18 cellular contexts compared by ENCODE assay signal in genomic region chr2:27566628-27567027, GRCh38. TPM values are rescaled to one million over a fixed set of nuclear protein-coding genes. Genes with fewer than 3 reads are reported as not detected.
DNase-seq lines count a peak whose midpoint lies in the region; ATAC-seq and TF ChIP-seq lines count a peak whose summit lies in the region.
"Had no signal": no experiment of that assay in that cellular context is flagged by ENCODE, and none has a peak within 500 bp of the region (broad histone marks: within the 10 kb centered on the region; RNA-seq: fewer than 3 reads in every experiment).

No MANE protein-coding gene starts in this region.

- no peak for TF ChIP-seq CTCF in endothelial cell (IDR thresholded peaks at IDR 0.05; ENCODE audit: unreplicated experiment)
- no peak for TF ChIP-seq CTCF in left lung (IDR thresholded peaks at IDR 0.05)
- no peak for TF ChIP-seq CTCF in ovary (IDR thresholded peaks at IDR 0.05)

- DNase-seq in AG20443 (ENCODE audit: low spot score), result peak; percentile 51
- peak; percentile 50 for DNase-seq in NCI-H226
- DNase-seq in endothelial cell (ENCODE audit: low spot score), result no peak
- DNase-seq in kidney tubule cell (ENCODE audit: low spot score), result peak; percentile 92
- DNase-seq in NCI-H2227 (lab: John Stamatoyannopoulos, UW; ENCODE audit: unreplicated experiment), result no peak
- no peak for DNase-seq in left lung
- DNase-seq in SJCRH30, result no peak
- DNase-seq in ovary, result no peak
- DNase-seq: activated CD4-positive, alpha-beta T cell treated with anti-CD3 and anti-CD28 coated beads for 4 hours; activated naive CD8-positive, alpha-beta T cell treated with anti-CD3 and anti-CD28 coated beads, Interleukin-2, amount 50 U/mL, for 24 hours; activated T-cell treated with anti-CD3 and anti-CD28 coated beads, Interleukin-2, amount 50 U/mL, for 4 hours; AML-193; colonic mucosa; MG63; midbrain; NCI-H2029 treated with DMSO at 0.1 percent for 48 hours; NCI-H526 treated with DMSO at 0.1 percent for 48 hours; T-helper 2 cell had no signal

- H3K4me3 Mint-ChIP-seq in endothelial cell (ENCODE audit: unreplicated experiment), result no peak overlapping the region
- H3K4me3 Mint-ChIP-seq: activated naive CD8-positive, alpha-beta T cell treated with anti-CD3 and anti-CD28 coated beads, Interleukin-2, amount 50 U/mL, for 24 hours; activated T-cell treated with anti-CD3 and anti-CD28 coated beads, Interleukin-2, amount 50 U/mL, for 4 hours had no signal

- TF ChIP-seq EP300 in ovary (IDR thresholded peaks at IDR 0.05), result no peak

- peaks cover 18% of the 10 kb centered on the region for H3K4me1 Mint-ChIP-seq in endothelial cell (ENCODE audit: unreplicated experiment)
- H3K4me1 Mint-ChIP-seq: activated naive CD8-positive, alpha-beta T cell treated with anti-CD3 and anti-CD28 coated beads, Interleukin-2, amount 50 U/mL, for 24 hours had no signal

- H3K9me3 ChIP-seq in left lung (no peaks in the 10 kb centered on the region), SJCRH30 (replicated peaks) (peaks cover 7% of the 10 kb centered on the region), ovary (no peaks in the 10 kb centered on the region)
- H3K9me3 ChIP-seq: colonic mucosa, MG63 had no signal

- H3K4me1 ChIP-seq in left lung (no peaks in the 10 kb centered on the region), SJCRH30 (no peaks in the 10 kb centered on the region), ovary (ENCODE audit: insufficient read depth) (no peaks in the 10 kb centered on the region)
- H3K4me1 ChIP-seq: colonic mucosa had no signal

- peaks cover 0 to 15% of the 10 kb centered on the region in 2 donors for H3K27me3 ChIP-seq in left lung
- H3K27me3 ChIP-seq in SJCRH30, result no peaks in the 10 kb centered on the region
- no peaks in the 10 kb centered on the region for H3K27me3 ChIP-seq in ovary
- H3K27me3 ChIP-seq: colonic mucosa, MG63 had no signal

- H3K4me3 ChIP-seq in left lung, result no peak overlapping the region
- H3K4me3 ChIP-seq in SJCRH30, result no peak overlapping the region
- H3K4me3 ChIP-seq in ovary, result no peak overlapping the region
- H3K4me3 ChIP-seq: colonic mucosa, MG63 had no signal

- H3K27me3 Mint-ChIP-seq in endothelial cell (ENCODE audit: unreplicated experiment), result peaks cover 3% of the 10 kb centered on the region

- intact Hi-C loops in left lung (cut with DNase I) (no loop called here), ovary (cut with DNase I) (no loop called here)

- peak overlapping the region; percentile 86 for H3K27ac Mint-ChIP-seq in endothelial cell (ENCODE audit: unreplicated experiment)
- H3K27ac Mint-ChIP-seq: activated naive CD8-positive, alpha-beta T cell treated with anti-CD3 and anti-CD28 coated beads, Interleukin-2, amount 50 U/mL, for 24 hours had no signal

- H3K9me3 Mint-ChIP-seq in endothelial cell (ENCODE audit: unreplicated experiment), result no peaks in the 10 kb centered on the region

- WGBS in ovary, 3 donors, result 64 to 66% (median 65%) methylated on average over 2 of the region's 2 CpGs

- TF ChIP-seq POLR2A in ovary (IDR thresholded peaks at IDR 0.05), result no peak

- no peak for ATAC-seq in left lung
- ATAC-seq: activated naive CD8-positive, alpha-beta T cell treated with anti-CD3 and anti-CD28 coated beads, Interleukin-2, amount 50 U/mL, for 24 hours; activated T-cell treated with anti-CD3 and anti-CD28 coated beads, Interleukin-2, amount 50 U/mL, for 4 hours had no signal

- H3K36me3 Mint-ChIP-seq in endothelial cell (ENCODE audit: low read depth, unreplicated experiment), result no peaks in the 10 kb centered on the region

- H3K36me3 ChIP-seq in left lung, result no peaks in the 10 kb centered on the region
- H3K36me3 ChIP-seq in SJCRH30, result no peaks in the 10 kb centered on the region
- H3K36me3 ChIP-seq in ovary, result no peaks in the 10 kb centered on the region
- H3K36me3 ChIP-seq: colonic mucosa, MG63 had no signal

- H3K27ac ChIP-seq in left lung, result no peak overlapping the region
- no peak overlapping the region for H3K27ac ChIP-seq in SJCRH30
- H3K27ac ChIP-seq in ovary, result no peak overlapping the region
- H3K27ac ChIP-seq: colonic mucosa had no signal

RNA-seq across cellular contexts. Expression of gene ZNF512, which starts 16.2 kb away (rescaled TPM):
- total RNA-seq in endothelial cell (ENCODE audit: unreplicated experiment) (30.1 TPM), left lung (10 to 100 TPM; 29.3 to 29.6 TPM), ovary (10 to 100 TPM; 40.2 to 69.3 (median 53.4) TPM)
- 83.4 and 87.8 TPM in 2 replicates for total RNA-seq in SJCRH30 (2014; rRNA removed; shearing (Covaris generic))
- 10 to 100 TPM; 28.8 to 79.7 TPM for polyA plus RNA-seq in ovary

Comparison
In these comparisons a context has a peak if more than half of its experiments do, and no peak if none do; other contexts are left out.
1. DNase-seq: peak in AG20443 (single experiment), NCI-H226 (single experiment) and kidney tubule cell (single experiment); none in endothelial cell (single experiment), NCI-H2227 (single experiment), left lung (0 of 2), SJCRH30 (0 of 2) and ovary (0 of 5).